Comparison of ENCODE assay signal across 10 cellular contexts in the genomic region with DNA sequence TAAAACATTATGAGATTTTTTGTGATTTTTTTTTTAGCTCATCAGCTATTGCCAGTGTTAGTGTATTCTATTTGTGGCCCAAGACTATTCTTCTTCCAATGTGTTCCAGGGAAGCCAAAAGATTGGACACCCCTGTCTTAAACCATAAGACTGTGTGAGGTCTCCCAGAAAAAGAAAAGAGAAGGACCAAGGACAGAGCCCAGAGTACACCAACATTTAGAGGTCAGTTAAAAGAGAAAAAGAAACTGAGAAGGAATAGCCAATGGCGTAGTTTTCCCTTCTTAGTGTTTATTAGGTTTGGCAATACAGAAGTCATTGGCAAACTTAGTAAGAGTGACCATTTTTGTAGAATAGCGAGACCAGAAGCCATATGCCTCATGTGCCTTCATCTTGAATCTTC.
"Had no signal": no experiment of that assay in that cellular context is flagged by ENCODE, and none has a peak within 500 bp of the region (broad histone marks: within the 10 kb centered on the region; RNA-seq: fewer than 3 reads in every experiment).

No MANE protein-coding gene starts in this region.

- ATAC-seq: GM23338 had no signal

- H3K9me3 Mint-ChIP-seq: GM23338, H9 had no signal

- H3K4me1 Mint-ChIP-seq: GM23338, H9 had no signal

- FAIRE-seq: H1, H54, HTR-8/SVneo had no signal

- H3K4me3 Mint-ChIP-seq: GM23338, H9 had no signal

- H3K4me2 ChIP-seq: GM23338, KMS-11 had no signal

- H3K27ac Mint-ChIP-seq: GM23338, H9 had no signal

- H2AFZ ChIP-seq: GM23338 had no signal

- H3K9ac ChIP-seq: KMS-11 had no signal

- H3K4me3 ChIP-seq: GM23338 had no signal

- H3K27ac ChIP-seq: KMS-11 had no signal

- DNase-seq: H9, HCEC 1CT, IMR-90, Karpas-422, KBM-7 had no signal
